Comparison of ENCODE assay signal across 22 cellular contexts in genomic region chr2:168343586-168343985, GRCh38.
DNase-seq lines count a peak whose midpoint lies in the region; ATAC-seq and TF ChIP-seq lines count a peak whose summit lies in the region.
"Had no signal": no experiment of that assay in that cellular context is flagged by ENCODE, and none has a peak within 500 bp of the region (broad histone marks: within the 10 kb centered on the region; RNA-seq: fewer than 3 reads in every experiment).

No MANE protein-coding gene starts in this region.

- no peak for TF ChIP-seq POLR2A in breast epithelium (IDR thresholded peaks at IDR 0.05)

- no CpG with 5 or more reads among the region's 5 CpGs for WGBS in mesendoderm (ENCODE audit: extremely low coverage, insufficient coverage, low lambda C conversion rate)

- no peak overlapping the region for H2BK5ac ChIP-seq in mesendoderm (ENCODE audit: low read length)

- H2BK15ac ChIP-seq in mesendoderm (replicated peaks; ENCODE audit: low read depth) = no peak overlapping the region

- H3K27ac ChIP-seq in breast epithelium = no peak overlapping the region
- H3K27ac ChIP-seq in mesendoderm (ENCODE audit: low read depth, low read length) = no peak overlapping the region
- H3K27ac ChIP-seq: 22Rv1, neural progenitor cell, right lobe of liver, thoracic aorta had no signal

- no peak overlapping the region for H3K4ac ChIP-seq in mesendoderm (ENCODE audit: low read depth, low read length)

- H3K27me3 Mint-ChIP-seq in MCF 10A (ENCODE audit: insufficient read depth, unreplicated experiment) (no peaks in the 10 kb centered on the region), WTC11 (ENCODE audit: low read depth) (no peaks in the 10 kb centered on the region)
- peaks cover 24% of the 10 kb centered on the region for H3K27me3 Mint-ChIP-seq in activated T-cell treated with anti-CD3 and anti-CD28 coated beads, Interleukin-2, amount 50 U/mL, for 72 hours (ENCODE audit: low read depth)

- H3K9me3 ChIP-seq in breast epithelium = no peaks in the 10 kb centered on the region
- H3K9me3 ChIP-seq: right lobe of liver, thoracic aorta had no signal

- no peaks in the 10 kb centered on the region for H3K36me3 ChIP-seq in breast epithelium
- H3K36me3 ChIP-seq in mesendoderm (ENCODE audit: control insufficient read depth, insufficient read depth, low read length) = no peaks in the 10 kb centered on the region
- H3K36me3 ChIP-seq: neural progenitor cell, right lobe of liver, thoracic aorta had no signal

- DNase-seq in MCF 10A (ENCODE audit: unreplicated experiment) (peak; percentile 16), breast epithelium (ENCODE audit: low spot score in 2 of 2) (no peak), amniotic stem cell (lab: John Stamatoyannopoulos, UW) (peak; percentile 20), fibroblast of pulmonary artery (ENCODE audit: low read depth) (peak; percentile 13), WTC11 (ENCODE audit: low spot score) (no peak), NCI-H748 (lab: John Stamatoyannopoulos, UW; ENCODE audit: unreplicated experiment) (no peak), mesendoderm (no peak)
- DNase-seq in activated T-cell treated with anti-CD3 and anti-CD28 coated beads, Interleukin-2, amount 50 U/mL, for 72 hours = no peak
- DNase-seq: activated CD4-positive, alpha-beta T cell treated with anti-CD3 and anti-CD28 coated beads for 4 hours; DND-41; glutamatergic neuron; H7; kidney; NCI-H1436 treated with DMSO at 0.1 percent for 48 hours; NCI-H345; right lobe of liver; SIG-M5 had no signal

- H2BK120ac ChIP-seq in mesendoderm (ENCODE audit: low read depth, low read length) = no peak overlapping the region

- H3K27me3 ChIP-seq in breast epithelium (no peaks in the 10 kb centered on the region), mesendoderm (ENCODE audit: insufficient read depth, low read length, poor library complexity) (no peaks in the 10 kb centered on the region)
- H3K27me3 ChIP-seq: neural progenitor cell, right lobe of liver had no signal

- H3K4me1 Mint-ChIP-seq in MCF 10A (ENCODE audit: insufficient read depth, unreplicated experiment) (peaks cover 14% of the 10 kb centered on the region), WTC11 (peaks cover 27% of the 10 kb centered on the region)
- peaks cover 8% of the 10 kb centered on the region for H3K4me1 Mint-ChIP-seq in activated T-cell treated with anti-CD3 and anti-CD28 coated beads, Interleukin-2, amount 50 U/mL, for 72 hours (ENCODE audit: low read depth)

- no peak overlapping the region for H3K9ac ChIP-seq in mesendoderm (ENCODE audit: low read length)
- H3K9ac ChIP-seq: neural progenitor cell had no signal

- H3K27ac Mint-ChIP-seq in MCF 10A (ENCODE audit: low read depth, unreplicated experiment) = no peak overlapping the region
- H3K27ac Mint-ChIP-seq in WTC11 = no peak overlapping the region
- no peak overlapping the region for H3K27ac Mint-ChIP-seq in activated T-cell treated with anti-CD3 and anti-CD28 coated beads, Interleukin-2, amount 50 U/mL, for 72 hours
- H3K27ac Mint-ChIP-seq: activated naive CD4-positive, alpha-beta T cell treated with anti-CD3 and anti-CD28 coated beads, Interleukin-2, amount 50 U/mL, for 24 hours; neural progenitor cell had no signal

- H3K18ac ChIP-seq in mesendoderm (ENCODE audit: low read length) = no peak overlapping the region

- intact Hi-C loops in MCF 10A (cut with micrococcal nuclease) (no loop called here), breast epithelium (cut with DNase I; ENCODE audit: low total_unique reads) (no loop called here)

- H3K4me1 ChIP-seq in breast epithelium (no peaks in the 10 kb centered on the region), mesendoderm (ENCODE audit: control insufficient read depth, low read depth, low read length) (peaks cover 3% of the 10 kb centered on the region)
- H3K4me1 ChIP-seq: right lobe of liver had no signal

- H4K8ac ChIP-seq in mesendoderm (ENCODE audit: low read depth, low read length) = no peak overlapping the region

- TF ChIP-seq CTCF in MCF 10A (IDR thresholded peaks at IDR 0.05; ENCODE audit: unreplicated experiment) = no peak
- TF ChIP-seq CTCF in breast epithelium (IDR thresholded peaks at IDR 0.05) = no peak
- no peak for TF ChIP-seq CTCF in fibroblast of pulmonary artery (IDR thresholded peaks at IDR 0.05; ENCODE audit: low read length, missing control alignments)
- TF ChIP-seq CTCF in WTC11 (IDR thresholded peaks at IDR 0.05) = no peak

- CTCF ChIA-PET in MCF 10A (lab: Yijun Ruan, JAX) (interaction anchor here (0.6 to 6.8 kb wide), 9 partner anchors 13 to 578 kb away, joined by 3 to 66 read pairs (median 3); no protein-coding TSS in a partner anchor), WTC11 (lab: Charles Lee) (no interaction called here)

- no peak overlapping the region for H2AK5ac ChIP-seq in mesendoderm (ENCODE audit: low read length)

- no peak overlapping the region for H3K56ac ChIP-seq in mesendoderm (ENCODE audit: low read length)

- no peak overlapping the region for H3K4me3 Mint-ChIP-seq in MCF 10A (ENCODE audit: unreplicated experiment)
- no peak overlapping the region for H3K4me3 Mint-ChIP-seq in WTC11
- H3K4me3 Mint-ChIP-seq in activated T-cell treated with anti-CD3 and anti-CD28 coated beads, Interleukin-2, amount 50 U/mL, for 72 hours = no peak overlapping the region
- H3K4me3 Mint-ChIP-seq: activated naive CD4-positive, alpha-beta T cell treated with anti-CD3 and anti-CD28 coated beads, Interleukin-2, amount 50 U/mL, for 24 hours; central memory CD8-positive, alpha-beta T cell; neural progenitor cell had no signal

- H3K36me3 Mint-ChIP-seq in MCF 10A (ENCODE audit: insufficient read depth, unreplicated experiment) (no peaks in the 10 kb centered on the region), WTC11 (no peaks in the 10 kb centered on the region)
- H3K36me3 Mint-ChIP-seq in activated T-cell treated with anti-CD3 and anti-CD28 coated beads, Interleukin-2, amount 50 U/mL, for 72 hours (ENCODE audit: insufficient read depth in 2 of 2) = no peaks in the 10 kb centered on the region
- H3K36me3 Mint-ChIP-seq: activated naive CD4-positive, alpha-beta T cell treated with anti-CD3 and anti-CD28 coated beads, Interleukin-2, amount 50 U/mL, for 24 hours; neural progenitor cell had no signal

- H3K23ac ChIP-seq in mesendoderm (ENCODE audit: low read length) = no peak overlapping the region

- POLR2A ChIA-PET in MCF 10A (lab: Yijun Ruan, JAX) = interaction anchor here (0.6 to 1.7 kb wide), 2 partner anchors 152 to 1484 kb away, joined by 3 to 4 read pairs; no protein-coding TSS in a partner anchor
- POLR2A ChIA-PET in WTC11 (lab: Charles Lee) = no interaction called here

- no peak overlapping the region for H4K5ac ChIP-seq in mesendoderm (ENCODE audit: low read length)

- H3K4me2 ChIP-seq in mesendoderm (ENCODE audit: low read length) = no peak overlapping the region
- H3K4me2 ChIP-seq: neural progenitor cell had no signal

- H3K4me3 ChIP-seq in breast epithelium (no peak overlapping the region), fibroblast of pulmonary artery (replicated peaks; ENCODE audit: low read depth, low read length) (no peak overlapping the region), mesendoderm (ENCODE audit: low read length) (no peak overlapping the region)
- H3K4me3 ChIP-seq: neural progenitor cell, right lobe of liver, thoracic aorta had no signal

- no peak for ATAC-seq in WTC11
- no peak for ATAC-seq in activated T-cell treated with anti-CD3 and anti-CD28 coated beads, Interleukin-2, amount 50 U/mL, for 72 hours (replicated peaks in 1 of 2)
- ATAC-seq: right lobe of liver had no signal

- no peaks in the 10 kb centered on the region for H3K79me2 ChIP-seq in mesendoderm (ENCODE audit: control insufficient read depth, insufficient read depth, low read length)

- H3K79me1 ChIP-seq in mesendoderm (ENCODE audit: low read length) = no peaks in the 10 kb centered on the region

- no TSS peak for BruUV-seq in MCF 10A (replicated peaks; lab: Mats Ljungman, UMichigan)

- no peaks in the 10 kb centered on the region for H3K9me3 Mint-ChIP-seq in MCF 10A (ENCODE audit: unreplicated experiment)
- H3K9me3 Mint-ChIP-seq in WTC11 = peaks cover 4% of the 10 kb centered on the region
- no peaks in the 10 kb centered on the region for H3K9me3 Mint-ChIP-seq in activated T-cell treated with anti-CD3 and anti-CD28 coated beads, Interleukin-2, amount 50 U/mL, for 72 hours
- H3K9me3 Mint-ChIP-seq: activated naive CD4-positive, alpha-beta T cell treated with anti-CD3 and anti-CD28 coated beads, Interleukin-2, amount 50 U/mL, for 24 hours; central memory CD8-positive, alpha-beta T cell; neural progenitor cell had no signal

TF ChIP-seq in WTC11, 78 proteins besides CTCF, POLR2A, EP300 and RAD21:
- TF ChIP-seq ZMAT4 (CRISPR knock-in tag; IDR thresholded peaks at IDR 0.05) = no peak
- no peak for TF ChIP-seq ZNF138 (CRISPR knock-in tag; conservative IDR thresholded peaks at IDR 0.05)
- TF ChIP-seq ZBTB21 (CRISPR knock-in tag; IDR thresholded peaks at IDR 0.05; ENCODE audit: borderline replicate concordance) = no peak
- no peak for TF ChIP-seq MXD4 (CRISPR knock-in tag; IDR thresholded peaks at IDR 0.05; ENCODE audit: borderline replicate concordance)
- TF ChIP-seq ERG (CRISPR knock-in tag; IDR thresholded peaks at IDR 0.05) = no peak
- no peak for TF ChIP-seq NR1H2 (CRISPR knock-in tag; IDR thresholded peaks at IDR 0.05)
- no peak for TF ChIP-seq NFATC4 (CRISPR knock-in tag; IDR thresholded peaks at IDR 0.05)
- TF ChIP-seq IRF2 (CRISPR knock-in tag; IDR thresholded peaks at IDR 0.05; ENCODE audit: borderline replicate concordance, low read depth) = no peak

Comparison
In these comparisons a context has a peak if more than half of its experiments do, and no peak if none do; other contexts are left out.
1. DNase-seq: peak in MCF 10A (single experiment), amniotic stem cell (single experiment) and fibroblast of pulmonary artery (single experiment); none in breast epithelium (0 of 2), WTC11 (single experiment), activated T-cell treated with anti-CD3 and anti-CD28 coated beads, Interleukin-2, amount 50 U/mL, for 72 hours (0 of 2), NCI-H748 (single experiment) and mesendoderm (single experiment).